8 cellular contexts compared by ENCODE assay signal in the genomic region with DNA sequence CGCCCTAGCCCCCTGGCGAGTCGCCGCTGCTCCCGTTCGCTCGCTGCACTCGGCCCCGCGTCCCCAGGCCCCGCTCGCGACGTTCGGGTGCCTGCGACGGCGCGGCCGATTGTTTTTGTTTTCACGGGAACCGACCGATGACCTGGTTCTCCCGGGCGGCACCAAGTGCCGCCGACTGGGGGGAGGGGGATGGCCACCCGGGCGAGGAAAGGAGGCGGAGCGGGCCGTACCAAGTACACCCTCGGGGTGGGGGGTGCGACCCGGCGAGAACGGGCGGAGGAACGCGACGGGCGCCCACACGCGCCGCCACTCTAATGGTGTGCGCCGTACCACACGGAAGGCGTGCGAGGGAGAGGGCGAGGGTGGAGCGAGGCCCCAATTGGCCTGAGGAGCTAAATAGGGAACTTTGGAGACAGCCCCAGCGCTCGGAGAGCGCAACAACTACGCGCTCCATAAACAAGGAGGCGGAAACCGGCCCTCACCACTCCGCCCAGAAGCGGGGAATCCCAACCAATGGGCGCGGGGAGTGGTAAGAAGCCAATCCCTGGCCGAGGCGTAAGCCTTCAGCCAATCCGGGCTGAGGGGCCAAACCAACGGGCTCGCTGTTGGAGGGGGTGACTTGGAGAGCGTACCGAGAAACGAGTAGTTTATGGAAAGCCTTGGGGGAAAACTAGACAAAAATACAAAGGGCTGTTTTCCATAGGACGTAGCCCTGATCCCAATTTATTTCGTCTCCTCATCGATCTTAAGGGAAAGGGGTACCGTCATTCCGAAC. TPM values are rescaled to one million over a fixed set of nuclear protein-coding genes. Genes with fewer than 3 reads are reported as not detected.
DNase-seq lines count a peak whose midpoint lies in the region; ATAC-seq, FAIRE-seq and TF ChIP-seq lines count a peak whose summit lies in the region.
"Not testable (repeated sequence)": the region's sequence is repeated elsewhere in the genome, so short reads cannot be mapped to it uniquely, and the experiment has no call there.

No MANE protein-coding gene starts in this region.

- peak; percentile 99 for FAIRE-seq in G401.6 (lab: Jason Lieb, UNC)

- H3K4me1 ChIP-seq in breast epithelium, result not testable (repeated sequence)

- not testable (repeated sequence) for H3K9me3 ChIP-seq in breast epithelium

- peak overlapping the region; percentile 54 to 84 (median 71) for H3K4me3 ChIP-seq in breast epithelium

- TF ChIP-seq CTCF in breast epithelium (IDR thresholded peaks at IDR 0.05), result not testable (repeated sequence)

- DNase-seq in HT-29 (ENCODE audit: low spot score), result peak; percentile 82
- peak; percentile 86 for DNase-seq in activated CD4-positive, alpha-beta T cell treated with anti-CD3 and anti-CD28 coated beads for 1 hour
- DNase-seq in breast epithelium (ENCODE audit: low spot score in 2 of 2), result peak; percentile 93 to 95
- DNase-seq in hepatic stellate cell (ENCODE audit: low spot score), result peak; percentile 59
- DNase-seq in posterior vena cava (ENCODE audit: low spot score), result peak; percentile 97
- not testable (repeated sequence) for DNase-seq in substantia nigra (lab: John Stamatoyannopoulos, UW)

- intact Hi-C loops in breast epithelium (cut with DNase I; ENCODE audit: low total_unique reads); posterior vena cava (cut with DNase I): not testable (repeated sequence)

- peak; percentile 46 for TF ChIP-seq POLR2A in breast epithelium (IDR thresholded peaks at IDR 0.05)

- not testable (repeated sequence) for H3K27me3 ChIP-seq in breast epithelium

- peak overlapping the region; percentile 95 for H3K27ac ChIP-seq in breast epithelium
- peak overlapping the region; percentile 88 for H3K27ac ChIP-seq in substantia nigra (ENCODE audit: low read depth, low read length, poor library complexity, severe bottlenecking)

- ATAC-seq in GM21723 (IDR thresholded peaks at IDR 0.05; ENCODE audit: unreplicated experiment), result peak; percentile 88

- H3K36me3 ChIP-seq in breast epithelium, result not testable (repeated sequence)

RNA-seq across cellular contexts. Expression of a gene that starts 54.8 kb away (rescaled TPM):
- total RNA-seq in HT-29 (2014; rRNA removed; shearing (Covaris generic)), result 1.5 TPM in 1 of 2 replicates, not detected in the other
- total RNA-seq in breast epithelium (1 to 10 TPM in 2 of 3 donors, not detected in 1; 6.0 to 8.8 TPM), posterior vena cava (1 to 10 TPM in 1 of 2 donors, under 1 TPM in 1; 0.42 to 1.4 TPM)
